17 cellular contexts compared by ENCODE assay signal in genomic region chr1:214500349-214501055, GRCh38. TPM values are rescaled to one million over a fixed set of nuclear protein-coding genes. Genes with fewer than 3 reads are reported as not detected.
DNase-seq lines count a peak whose midpoint lies in the region; ATAC-seq and TF ChIP-seq lines count a peak whose summit lies in the region.
"Had no signal": no experiment of that assay in that cellular context is flagged by ENCODE, and none has a peak within 500 bp of the region (broad histone marks: within the 10 kb centered on the region; RNA-seq: fewer than 3 reads in every experiment).

No MANE protein-coding gene starts in this region.

- no peaks in the 10 kb centered on the region for H3K4me1 Mint-ChIP-seq in CD8-positive, alpha-beta memory T cell
- H3K4me1 Mint-ChIP-seq: activated CD8-positive, alpha-beta memory T cell treated with anti-CD3 and anti-CD28 coated beads, Interleukin-2, amount 10 ng/mL, durations not matched to agents 7 days and 5 days; naive B cell; stimulated activated effector memory CD8-positive, alpha-beta T cell treated with anti-CD3 and anti-CD28 coated beads, Interleukin-12 subunit alpha, Interleukin-12 subunit beta, amount 100 ng/mL, for 72 hours had no signal

- no peak overlapping the region for H3K4ac ChIP-seq in trophoblast cell (ENCODE audit: low read depth, low read length)

- H3K36me3 ChIP-seq in BJ (ENCODE audit: control insufficient read depth, insufficient read depth, low read length) (no peaks in the 10 kb centered on the region), Panc1 (ENCODE audit: control insufficient read depth, insufficient read depth, low read length) (no peaks in the 10 kb centered on the region), trophoblast cell (ENCODE audit: control insufficient read depth in 1 of 2, insufficient read depth in 2 of 2, low read length in 2 of 2) (no peaks in the 10 kb centered on the region), tibial artery (no peaks in the 10 kb centered on the region)
- no peaks in the 10 kb centered on the region for H3K36me3 ChIP-seq in CD8-positive, alpha-beta memory T cell (ENCODE audit: insufficient read depth, low read length)
- H3K36me3 ChIP-seq: pancreas had no signal

- H2BK5ac ChIP-seq in trophoblast cell (ENCODE audit: low read depth, low read length, poor library complexity): no peak overlapping the region

- in situ Hi-C loops in Panc1 (cut with HindIII; ENCODE audit: low pct_unique_long_range_greater_than_20kb, low sequenced_read_pairs): no loop called here

- no peaks in the 10 kb centered on the region for H3K27me3 ChIP-seq in BJ (ENCODE audit: control insufficient read depth, insufficient read depth, low read length)
- H3K27me3 ChIP-seq in Panc1 (ENCODE audit: control insufficient read depth, insufficient read depth, low read length): no peaks in the 10 kb centered on the region
- no peaks in the 10 kb centered on the region for H3K27me3 ChIP-seq in trophoblast cell (ENCODE audit: insufficient read depth, low read length)
- H3K27me3 ChIP-seq in tibial artery: no peaks in the 10 kb centered on the region
- H3K27me3 ChIP-seq in CD8-positive, alpha-beta memory T cell (ENCODE audit: insufficient read depth, low read length, poor library complexity, severe bottlenecking): no peaks in the 10 kb centered on the region
- H3K27me3 ChIP-seq: MG63, pancreas had no signal

- H3K23ac ChIP-seq in trophoblast cell (ENCODE audit: low read length): no peak overlapping the region

- H3K4me2 ChIP-seq in trophoblast cell (ENCODE audit: low read length): no peak overlapping the region

- no peak overlapping the region for H3K14ac ChIP-seq in trophoblast cell (ENCODE audit: low read length)

- H3K4me1 ChIP-seq in Panc1 (ENCODE audit: control insufficient read depth, insufficient read depth, low read length) (peaks cover 97% of the 10 kb centered on the region), trophoblast cell (ENCODE audit: control insufficient read depth in 1 of 2, insufficient read depth in 2 of 2, low read length in 2 of 2) (peaks cover 0 to 4% of the 10 kb centered on the region in 2 experiments), tibial artery (peaks cover 0 to 66% (median 6%) of the 10 kb centered on the region in 4 donors)
- no peaks in the 10 kb centered on the region for H3K4me1 ChIP-seq in CD8-positive, alpha-beta memory T cell (ENCODE audit: insufficient read depth, low read length)

- H3K79me2 ChIP-seq in trophoblast cell (ENCODE audit: control insufficient read depth, insufficient read depth, low read length, poor library complexity): peaks cover 5% of the 10 kb centered on the region

- H3K36me3 Mint-ChIP-seq in CD8-positive, alpha-beta memory T cell: no peaks in the 10 kb centered on the region
- H3K36me3 Mint-ChIP-seq: activated CD8-positive, alpha-beta memory T cell treated with anti-CD3 and anti-CD28 coated beads, Interleukin-2, amount 10 ng/mL, durations not matched to agents 7 days and 5 days; activated naive CD8-positive, alpha-beta T cell; naive B cell; stimulated activated effector memory CD8-positive, alpha-beta T cell treated with anti-CD3 and anti-CD28 coated beads, Interleukin-12 subunit alpha, Interleukin-12 subunit beta, amount 100 ng/mL, for 72 hours had no signal

- no peak overlapping the region for H4K8ac ChIP-seq in trophoblast cell (ENCODE audit: low read depth, low read length)

- no peak overlapping the region for H2BK120ac ChIP-seq in trophoblast cell (ENCODE audit: insufficient read depth, low read length, poor library complexity)

- POLR2A ChIA-PET in BJ (lab: Charles Lee) (interaction anchor here (0.5 to 1.3 kb wide), 2 partner anchors 16 to 35 kb away, joined by 4 to 5 read pairs; no protein-coding TSS in a partner anchor), Panc1 (lab: Charles Lee) (no interaction called here)
- POLR2A ChIA-PET in CD8-positive, alpha-beta memory T cell (lab: Charles Lee): no interaction called here

- H3K9me3 ChIP-seq in Panc1 (ENCODE audit: control insufficient read depth, insufficient read depth, low read depth, low read length) (no peaks in the 10 kb centered on the region), trophoblast cell (ENCODE audit: insufficient read depth, low read depth, low read length) (no peaks in the 10 kb centered on the region), tibial artery (no peaks in the 10 kb centered on the region)
- H3K9me3 ChIP-seq in CD8-positive, alpha-beta memory T cell (ENCODE audit: low read length): no peaks in the 10 kb centered on the region
- H3K9me3 ChIP-seq: MG63, pancreas had no signal

- TF ChIP-seq CTCF in BJ (IDR thresholded peaks at IDR 0.05; ENCODE audit: insufficient read depth, low read depth, low read length): no peak
- TF ChIP-seq CTCF in Panc1 (IDR thresholded peaks at IDR 0.05): no peak
- TF ChIP-seq CTCF in fibroblast of villous mesenchyme (IDR thresholded peaks at IDR 0.05; ENCODE audit: insufficient read depth, low read depth, low read length): no peak
- no peak for TF ChIP-seq CTCF in tibial artery (IDR thresholded peaks at IDR 0.05)

- DNase-seq in BJ (ENCODE audit: low read depth) (peak; percentile 50), Panc1 (ENCODE audit: low read depth, low spot score) (no peak), fibroblast of villous mesenchyme (ENCODE audit: low read depth) (peak; percentile 42), trophoblast cell (peak; percentile 29 to 71), ureter (ENCODE audit: low spot score) (no peak), tibial artery (no peak)
- no peak for DNase-seq in CD8-positive, alpha-beta memory T cell
- DNase-seq: activated CD4-positive, alpha-beta T cell treated with anti-CD3 and anti-CD28 coated beads for 48 hours; activated CD8-positive, alpha-beta memory T cell treated with anti-CD3 and anti-CD28 coated beads, Interleukin-2, amount 10 ng/mL, durations not matched to agents 7 days and 5 days; MG63; naive B cell; NCI-H146; pancreas had no signal

- H3K4me3 Mint-ChIP-seq in CD8-positive, alpha-beta memory T cell: no peak overlapping the region
- H3K4me3 Mint-ChIP-seq: activated CD8-positive, alpha-beta memory T cell treated with anti-CD3 and anti-CD28 coated beads, Interleukin-2, amount 10 ng/mL, durations not matched to agents 7 days and 5 days; activated naive CD8-positive, alpha-beta T cell; naive B cell; stimulated activated effector memory CD8-positive, alpha-beta T cell treated with anti-CD3 and anti-CD28 coated beads, Interleukin-12 subunit alpha, Interleukin-12 subunit beta, amount 100 ng/mL, for 72 hours; T-helper 1 cell treated with Interleukin-12 subunit alpha and Interleukin-12 subunit beta and Interleukin-4 antibody, amounts not matched to agents 30 μg/mL and 1 μg/mL, for 36 hours had no signal

- H4K12ac ChIP-seq in trophoblast cell (ENCODE audit: low read depth, low read length): no peak overlapping the region

- intact Hi-C loops in Panc1 (cut with micrococcal nuclease; ENCODE audit: unreplicated experiment): no loop called here
- intact Hi-C loops in tibial artery (cut with DNase I; ENCODE audit: low total_unique reads): no loop called here

- H3K27ac ChIP-seq in Panc1 (ENCODE audit: low read length): peak overlapping the region; percentile 98
- H3K27ac ChIP-seq in trophoblast cell (ENCODE audit: low read depth, low read length): peak overlapping the region; percentile 52
- peak overlapping the region in 1 of 2 donors; percentile 13 for H3K27ac ChIP-seq in tibial artery
- H3K27ac ChIP-seq in CD8-positive, alpha-beta memory T cell (ENCODE audit: low read depth, low read length): no peak overlapping the region
- H3K27ac ChIP-seq: pancreas had no signal

- TF ChIP-seq POLR2A in GM18505 (IDR thresholded peaks at IDR 0.05; ENCODE audit: borderline replicate concordance, extremely low read depth, insufficient read depth, insufficient read length): no peak

- peaks cover 2% of the 10 kb centered on the region for H3K79me1 ChIP-seq in trophoblast cell (ENCODE audit: low read length)

- no peak overlapping the region for H3K4me3 ChIP-seq in BJ (ENCODE audit: low read depth, low read length)
- H3K4me3 ChIP-seq in Panc1 (ENCODE audit: low read depth in 2 of 2, low read length in 2 of 2): no peak overlapping the region
- H3K4me3 ChIP-seq in fibroblast of villous mesenchyme (ENCODE audit: low read depth, low read length): no peak overlapping the region
- no peak overlapping the region for H3K4me3 ChIP-seq in trophoblast cell (ENCODE audit: low read depth, low read length)
- H3K4me3 ChIP-seq in tibial artery: no peak overlapping the region
- H3K4me3 ChIP-seq in CD8-positive, alpha-beta memory T cell (ENCODE audit: low read length): no peak overlapping the region
- H3K4me3 ChIP-seq: MG63, pancreas had no signal

- H4K91ac ChIP-seq in trophoblast cell (ENCODE audit: low read depth, low read length): no peak overlapping the region

- H2BK12ac ChIP-seq in trophoblast cell (ENCODE audit: low read length): no peak overlapping the region

- H3K9me3 Mint-ChIP-seq in CD8-positive, alpha-beta memory T cell: no peaks in the 10 kb centered on the region
- H3K9me3 Mint-ChIP-seq: naive B cell; stimulated activated effector memory CD8-positive, alpha-beta T cell treated with anti-CD3 and anti-CD28 coated beads, Interleukin-12 subunit alpha, Interleukin-12 subunit beta, amount 100 ng/mL, for 72 hours; T-helper 1 cell treated with Interleukin-12 subunit alpha and Interleukin-12 subunit beta and Interleukin-4 antibody, amounts not matched to agents 30 μg/mL and 1 μg/mL, for 36 hours had no signal

- WGBS in trophoblast cell (ENCODE audit: extremely low coverage, insufficient coverage, insufficient read length): no CpG with 5 or more reads among the region's 4 CpGs

- no peak overlapping the region for H3K18ac ChIP-seq in trophoblast cell (ENCODE audit: low read length)

- H2AK5ac ChIP-seq in trophoblast cell (ENCODE audit: low read length): no peak overlapping the region

- no peak overlapping the region for H3K9ac ChIP-seq in trophoblast cell (ENCODE audit: low read length)

- H2AFZ ChIP-seq in trophoblast cell (ENCODE audit: insufficient read depth, low read length, poor library complexity): no peak overlapping the region

- no peak overlapping the region for H3K27ac Mint-ChIP-seq in CD8-positive, alpha-beta memory T cell
- H3K27ac Mint-ChIP-seq: activated CD8-positive, alpha-beta memory T cell treated with anti-CD3 and anti-CD28 coated beads, Interleukin-2, amount 10 ng/mL, durations not matched to agents 7 days and 5 days; activated naive CD8-positive, alpha-beta T cell; naive B cell; stimulated activated effector memory CD8-positive, alpha-beta T cell treated with anti-CD3 and anti-CD28 coated beads, Interleukin-12 subunit alpha, Interleukin-12 subunit beta, amount 100 ng/mL, for 72 hours; T-helper 1 cell treated with Interleukin-12 subunit alpha and Interleukin-12 subunit beta and Interleukin-4 antibody, amounts not matched to agents 30 μg/mL and 1 μg/mL, for 36 hours had no signal

- CTCF ChIA-PET in BJ (lab: Yijun Ruan, JAX): interaction anchor here (0.7 kb wide), 1 partner anchor 112 kb away, joined by 3 read pairs; no protein-coding TSS in a partner anchor
- CTCF ChIA-PET in Panc1 (lab: Charles Lee): no interaction called here
- CTCF ChIA-PET in CD8-positive, alpha-beta memory T cell (lab: Charles Lee): no interaction called here

- ATAC-seq in Panc1 (no peak), GM18505 (IDR thresholded peaks at IDR 0.05; ENCODE audit: unreplicated experiment) (no peak)
- ATAC-seq: activated CD8-positive, alpha-beta memory T cell treated with anti-CD3 and anti-CD28 coated beads, Interleukin-2, amount 10 ng/mL, durations not matched to agents 7 days and 5 days; pancreas; stimulated activated effector memory CD8-positive, alpha-beta T cell treated with anti-CD3 and anti-CD28 coated beads, Interleukin-12 subunit alpha, Interleukin-12 subunit beta, amount 100 ng/mL, for 72 hours had no signal

- H3K27me3 Mint-ChIP-seq in CD8-positive, alpha-beta memory T cell: peaks cover 6 to 44% of the 10 kb centered on the region in 2 donors

- no TSS peak for BruUV-seq in Panc1 (replicated peaks; lab: Mats Ljungman, UMichigan)

RNA-seq across cellular contexts. Expression of gene PTPN14, which starts 50.9 kb away (rescaled TPM):
- polyA plus RNA-seq in BJ (2011; rRNA removed): 23.7 and 29.4 TPM in 2 replicates
- polyA minus RNA-seq in BJ (2011; rRNA and poly(A)+ RNA removed): 77.0 and 78.1 TPM in 2 replicates
- total RNA-seq in Panc1 (2021; ENCODE audit: unreplicated experiment) (209 TPM), fibroblast of villous mesenchyme (77.3 and 104 TPM in 2 replicates), ureter (88.5 TPM)
- 50.0 TPM for polyA plus RNA-seq in Panc1 (2012; ENCODE audit: insufficient read length)
- polyA plus RNA-seq in trophoblast cell (2013): 40.3 and 40.4 TPM in 2 replicates
- under 1 TPM; 0.79 to 0.91 TPM for total RNA-seq in CD8-positive, alpha-beta memory T cell
- polyA plus RNA-seq in CD8-positive, alpha-beta memory T cell: 0.70 TPM

Comparison
In these comparisons a context has a peak if more than half of its experiments do, and no peak if none do; other contexts are left out.
1. DNase-seq: peak in BJ (single experiment), fibroblast of villous mesenchyme (single experiment) and trophoblast cell (2 of 2); none in Panc1 (single experiment), ureter (single experiment), tibial artery (0 of 2) and CD8-positive, alpha-beta memory T cell (0 of 5).
2. RNA of gene PTPN14, which starts 50.9 kb away (total RNA-seq): 209 TPM in Panc1 (single experiment), 77.3 to 104 TPM in fibroblast of villous mesenchyme and 88.5 TPM in ureter (single experiment); 0.79 to 0.91 TPM in CD8-positive, alpha-beta memory T cell; every median in the first group is over 10 times any median in the second.